15 cellular contexts compared by ENCODE assay signal in genomic region chr5:139566611-139567010, GRCh38. TPM values are rescaled to one million over a fixed set of nuclear protein-coding genes. Genes with fewer than 3 reads are reported as not detected.
DNase-seq lines count a peak whose midpoint lies in the region; ATAC-seq and TF ChIP-seq lines count a peak whose summit lies in the region.
"Had no signal": no experiment of that assay in that cellular context is flagged by ENCODE, and none has a peak within 500 bp of the region (broad histone marks: within the 10 kb centered on the region; RNA-seq: fewer than 3 reads in every experiment).

No MANE protein-coding gene starts in this region.

- peak overlapping the region; percentile 73 for H3K4me2 ChIP-seq in Karpas-422 (ENCODE audit: low read depth, low read length, poor library complexity, severe bottlenecking)

- peak overlapping the region; percentile 62 for H3K27ac Mint-ChIP-seq in T-helper 2 cell treated with Interferon-gamma antibody and Interleukin-4, amounts not matched to agents 5 μg/mL and 100 μg/mL, for 36 hours
- peak overlapping the region; percentile 91 for H3K27ac Mint-ChIP-seq in activated naive CD8-positive, alpha-beta T cell treated with anti-CD3 and anti-CD28 coated beads for 36 hours
- peak overlapping the region; percentile 45 for H3K27ac Mint-ChIP-seq in progenitor cell of endocrine pancreas

- H3K4me3 Mint-ChIP-seq in T-helper 2 cell treated with Interferon-gamma antibody and Interleukin-4, amounts not matched to agents 5 μg/mL and 100 μg/mL, for 36 hours: peak overlapping the region; percentile 99
- peak overlapping the region; percentile 98 for H3K4me3 Mint-ChIP-seq in activated naive CD8-positive, alpha-beta T cell treated with anti-CD3 and anti-CD28 coated beads for 36 hours
- H3K4me3 Mint-ChIP-seq in progenitor cell of endocrine pancreas (ENCODE audit: low read depth): no peak overlapping the region

- H3K4me1 Mint-ChIP-seq in T-helper 2 cell treated with Interferon-gamma antibody and Interleukin-4, amounts not matched to agents 5 μg/mL and 100 μg/mL, for 36 hours (ENCODE audit: low read depth): peaks cover 36% of the 10 kb centered on the region
- H3K4me1 Mint-ChIP-seq in activated naive CD8-positive, alpha-beta T cell treated with anti-CD3 and anti-CD28 coated beads for 36 hours: peaks cover 67% of the 10 kb centered on the region
- H3K4me1 Mint-ChIP-seq in progenitor cell of endocrine pancreas (ENCODE audit: low read depth): peaks cover 18% of the 10 kb centered on the region

- peak overlapping the region; percentile 91 for H3K27ac ChIP-seq in Karpas-422 (ENCODE audit: low read length)
- H3K27ac ChIP-seq: KMS-11, pancreas had no signal

- H3K27me3 ChIP-seq in Karpas-422 (ENCODE audit: low read length): no peaks in the 10 kb centered on the region
- H3K27me3 ChIP-seq: pancreas, tibial nerve had no signal

- H4K20me1 ChIP-seq in Karpas-422 (ENCODE audit: insufficient read depth, low read depth, low read length): peaks cover 58% of the 10 kb centered on the region

- H3K9me3 ChIP-seq in Karpas-422 (ENCODE audit: low read length): no peaks in the 10 kb centered on the region
- H3K9me3 ChIP-seq: pancreas, tibial nerve had no signal

- peaks cover 95% of the 10 kb centered on the region for H3K79me2 ChIP-seq in Karpas-422 (ENCODE audit: low read length)

- H3K36me3 ChIP-seq in Karpas-422 (ENCODE audit: insufficient read depth, low read length): peaks cover 10% of the 10 kb centered on the region; the same call in 1 of the 2 replicates
- H3K36me3 ChIP-seq: pancreas had no signal

- H3K36me3 Mint-ChIP-seq in T-helper 2 cell treated with Interferon-gamma antibody and Interleukin-4, amounts not matched to agents 5 μg/mL and 100 μg/mL, for 36 hours (ENCODE audit: low read depth): peaks cover 55% of the 10 kb centered on the region
- peaks cover 73% of the 10 kb centered on the region for H3K36me3 Mint-ChIP-seq in activated naive CD8-positive, alpha-beta T cell treated with anti-CD3 and anti-CD28 coated beads for 36 hours
- peaks cover 12% of the 10 kb centered on the region for H3K36me3 Mint-ChIP-seq in progenitor cell of endocrine pancreas (ENCODE audit: insufficient read depth)

- ATAC-seq in GM21576 (IDR thresholded peaks at IDR 0.05; ENCODE audit: unreplicated experiment): no peak
- ATAC-seq: pancreas had no signal

- DNase-seq in T-helper 2 cell treated with Interferon-gamma antibody and Interleukin-4, amounts not matched to agents 5 μg/mL and 100 μg/mL, for 36 hours (ENCODE audit: low spot score): no peak
- DNase-seq in T-helper 2 cell (no peak), Karpas-422 (no peak), progenitor cell of endocrine pancreas (ENCODE audit: low spot score, unreplicated experiment) (no peak), 8988T (no peak), NCI-H748 (lab: John Stamatoyannopoulos, UW; ENCODE audit: unreplicated experiment) (no peak)
- DNase-seq in activated naive CD8-positive, alpha-beta T cell treated with anti-CD3 and anti-CD28 coated beads for 36 hours: no peak
- DNase-seq: EL; NCI-H345; pancreas; SHP77 treated with DMSO at 0.1 percent for 48 hours; stimulated activated CD4-positive, alpha-beta T cell treated with anti-CD3 and anti-CD28 coated beads, Interleukin-4, amount 100 ng/mL, for 4 hours had no signal

- no peaks in the 10 kb centered on the region for H3K27me3 Mint-ChIP-seq in T-helper 2 cell treated with Interferon-gamma antibody and Interleukin-4, amounts not matched to agents 5 μg/mL and 100 μg/mL, for 36 hours (ENCODE audit: low read depth)
- no peaks in the 10 kb centered on the region for H3K27me3 Mint-ChIP-seq in activated naive CD8-positive, alpha-beta T cell treated with anti-CD3 and anti-CD28 coated beads for 36 hours
- no peaks in the 10 kb centered on the region for H3K27me3 Mint-ChIP-seq in progenitor cell of endocrine pancreas

- no peak overlapping the region for H2AFZ ChIP-seq in Karpas-422 (ENCODE audit: low read length)

- no peak for TF ChIP-seq CTCF in progenitor cell of endocrine pancreas (IDR thresholded peaks at IDR 0.05; ENCODE audit: unreplicated experiment)

- peak overlapping the region; percentile 46; the same call in 1 of the 2 replicates for H3K4me3 ChIP-seq in Karpas-422 (ENCODE audit: low read length)
- H3K4me3 ChIP-seq: pancreas, tibial nerve had no signal

- H3K9ac ChIP-seq in Karpas-422 (ENCODE audit: low read length): peak overlapping the region; percentile 46
- H3K9ac ChIP-seq: KMS-11 had no signal

- H3K9me3 Mint-ChIP-seq in T-helper 2 cell treated with Interferon-gamma antibody and Interleukin-4, amounts not matched to agents 5 μg/mL and 100 μg/mL, for 36 hours: no peaks in the 10 kb centered on the region
- H3K9me3 Mint-ChIP-seq in activated naive CD8-positive, alpha-beta T cell treated with anti-CD3 and anti-CD28 coated beads for 36 hours: no peaks in the 10 kb centered on the region
- H3K9me3 Mint-ChIP-seq in progenitor cell of endocrine pancreas (ENCODE audit: low read depth): no peaks in the 10 kb centered on the region

- no peaks in the 10 kb centered on the region for H3K9me2 ChIP-seq in Karpas-422 (replicated peaks; ENCODE audit: insufficient read depth, low read length)

- peaks cover 56% of the 10 kb centered on the region for H3K4me1 ChIP-seq in Karpas-422 (ENCODE audit: low read length)

RNA-seq across cellular contexts. Expression of gene UBE2D2, which starts 5.5 kb away (rescaled TPM):
- 80.2 and 105 TPM in 2 replicates for total RNA-seq in Karpas-422 (2014; rRNA removed; shearing (Covaris generic); ENCODE audit: low replicate concordance)
- 100 to 1,000 TPM; 286 to 297 TPM for total RNA-seq in activated naive CD8-positive, alpha-beta T cell treated with anti-CD3 and anti-CD28 coated beads for 36 hours
- total RNA-seq in progenitor cell of endocrine pancreas: 147 and 155 TPM in 2 replicates
